9 cellular contexts compared by ENCODE assay signal in the genomic region with DNA sequence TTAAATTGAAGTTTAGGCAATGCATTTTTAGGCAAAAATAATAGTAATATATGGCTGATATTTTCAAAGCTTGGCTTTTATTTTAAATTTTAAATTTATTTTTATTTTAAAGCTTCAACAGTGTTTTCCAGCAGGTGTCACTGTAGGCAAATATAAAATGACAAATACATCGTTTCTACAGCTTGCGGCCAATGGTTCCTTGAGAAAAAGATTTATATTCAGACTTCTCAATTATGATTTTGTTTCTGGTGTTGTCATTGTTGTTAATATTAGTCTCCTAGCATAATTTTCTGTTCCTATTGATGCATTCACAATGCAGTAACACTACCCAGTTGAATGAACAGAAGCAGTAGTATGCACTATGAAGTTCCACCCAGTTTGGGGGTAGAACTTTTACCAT.
DNase-seq lines count a peak whose midpoint lies in the region; FAIRE-seq and TF ChIP-seq lines count a peak whose summit lies in the region.
"Had no signal": no experiment of that assay in that cellular context is flagged by ENCODE, and none has a peak within 500 bp of the region (broad histone marks: within the 10 kb centered on the region; RNA-seq: fewer than 3 reads in every experiment).

No MANE protein-coding gene starts in this region.

- no peaks in the 10 kb centered on the region for H3K27me3 Mint-ChIP-seq in glutamatergic neuron (ENCODE audit: unreplicated experiment)

- no peak for FAIRE-seq in GM12892 (lab: Jason Lieb, UNC)

- H3K36me3 Mint-ChIP-seq in glutamatergic neuron (ENCODE audit: unreplicated experiment) = no peaks in the 10 kb centered on the region

- CTCF ChIA-PET in RWPE1 (lab: Yijun Ruan, JAX) = interaction anchor here (0.5 to 2.3 kb wide), 6 partner anchors 18 to 490 kb away, joined by 3 to 35 read pairs (median 4); no protein-coding TSS in a partner anchor

- H3K27ac Mint-ChIP-seq in glutamatergic neuron (ENCODE audit: unreplicated experiment) = no peak overlapping the region

- POLR2A ChIA-PET in RWPE1 (lab: Yijun Ruan, JAX; ENCODE audit: low non-redundant PET) = no interaction called here

- H3K27ac ChIP-seq in RWPE1 = no peak overlapping the region

- H3K4me3 ChIP-seq in AG10803 (ENCODE audit: low read length) = no peak overlapping the region

- no peak for TF ChIP-seq POLR2A in GM12892 (IDR thresholded peaks at IDR 0.05; ENCODE audit: low read depth, low read length)

- in situ Hi-C loops in KBM-7 (cut with MboI; ENCODE audit: low pct_unique_long_range_greater_than_20kb, low sequenced_read_pairs) = no loop called here

- H3K4me3 Mint-ChIP-seq in glutamatergic neuron (ENCODE audit: unreplicated experiment) = no peak overlapping the region

- H3K9me3 Mint-ChIP-seq in glutamatergic neuron (ENCODE audit: unreplicated experiment) = no peaks in the 10 kb centered on the region

- TF ChIP-seq CTCF in AG10803 (conservative IDR thresholded peaks at IDR 0.05; ENCODE audit: low read length) (peak; percentile 20), RWPE1 (conservative IDR thresholded peaks at IDR 0.05; ENCODE audit: low read depth) (peak; percentile 39; the same call in 1 of the 2 replicates), glutamatergic neuron (IDR thresholded peaks at IDR 0.05; ENCODE audit: partially characterized antibody, unreplicated experiment) (peak; percentile 68)

- H3K4me1 Mint-ChIP-seq in glutamatergic neuron (ENCODE audit: low read depth, unreplicated experiment) = peaks cover 8% of the 10 kb centered on the region

- DNase-seq in AG10803 (ENCODE audit: low read depth) = peak; percentile 3
- peak; percentile 14 for DNase-seq in KBM-7
- DNase-seq in RWPE1 (ENCODE audit: low spot score) = peak; percentile 7
- no peak for DNase-seq in glutamatergic neuron
- DNase-seq in KG1 (lab: John Stamatoyannopoulos, UW) = no peak
- no peak for DNase-seq in GM12892 (ENCODE audit: insufficient read length)
- DNase-seq in NK-92 (lab: John Stamatoyannopoulos, UW; ENCODE audit: unreplicated experiment) = no peak
- no peak for DNase-seq in activated naive CD4-positive, alpha-beta T cell treated with anti-CD3 and anti-CD28 coated beads, Interleukin-2, amount 50 U/mL, for 16 hours
- DNase-seq: stimulated activated naive CD4-positive, alpha-beta T cell treated with Interleukin-2 at 50 U/mL for 16 hours had no signal

Comparison
In these comparisons a context has a peak if more than half of its experiments do, and no peak if none do; other contexts are left out.
1. DNase-seq: peak in AG10803 (single experiment), KBM-7 (single experiment) and RWPE1 (single experiment); none in glutamatergic neuron (single experiment), KG1 (single experiment), GM12892 (single experiment), NK-92 (single experiment) and activated naive CD4-positive, alpha-beta T cell treated with anti-CD3 and anti-CD28 coated beads, Interleukin-2, amount 50 U/mL, for 16 hours (single experiment).
2. Peak in every context shown above with its lines, with median percentiles within 50 percentile points of each other: CTCF ChIP-seq.